ENCODE assay signal across 9 cellular contexts in the genomic region with DNA sequence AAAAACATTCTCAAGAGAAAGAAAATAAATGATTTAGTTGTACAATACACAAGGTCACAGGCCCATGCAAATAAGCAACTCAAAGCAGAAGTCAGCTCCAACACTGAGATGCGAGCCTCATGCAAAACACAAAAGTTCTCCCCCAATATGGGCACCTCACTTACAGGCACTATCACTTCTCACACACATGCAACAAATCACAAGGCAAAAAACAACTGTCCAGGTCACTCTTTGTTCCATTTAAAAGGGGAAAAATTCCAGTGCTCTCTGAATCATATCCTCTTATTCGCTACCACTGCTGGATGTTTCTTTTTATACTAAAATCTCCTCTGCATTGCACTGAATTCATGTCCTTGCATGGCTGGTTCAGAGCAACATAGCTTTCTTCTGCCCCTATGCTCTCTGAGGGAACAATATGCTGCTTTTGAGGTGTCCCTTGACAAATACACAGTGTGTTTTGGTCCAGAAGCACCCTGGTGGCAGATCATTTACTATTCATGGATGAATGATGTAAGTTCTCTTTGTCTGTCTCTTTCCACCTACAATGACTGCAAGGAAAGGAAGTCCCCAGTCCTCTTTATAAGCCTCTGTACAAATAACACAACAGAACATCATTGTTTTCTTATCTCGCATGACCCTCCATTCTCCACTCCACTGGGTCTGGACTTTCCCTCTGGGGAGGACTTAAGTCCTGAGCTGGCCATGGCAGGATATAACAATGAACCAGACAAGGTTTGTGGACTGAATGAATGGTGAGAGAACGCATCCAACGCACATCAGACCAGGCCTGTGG.
DNase-seq lines count a peak whose midpoint lies in the region; ATAC-seq and TF ChIP-seq lines count a peak whose summit lies in the region.
"Had no signal": no experiment of that assay in that cellular context is flagged by ENCODE, and none has a peak within 500 bp of the region (broad histone marks: within the 10 kb centered on the region; RNA-seq: fewer than 3 reads in every experiment).

No MANE protein-coding gene starts in this region.

- no peaks in the 10 kb centered on the region for H3K9me3 Mint-ChIP-seq in osteocyte (ENCODE audit: unreplicated experiment)

- H3K4me3 ChIP-seq in foreskin fibroblast (ENCODE audit: low read depth in 1 of 2, low read length in 2 of 2) = no peak overlapping the region
- H3K4me3 ChIP-seq: thoracic aorta had no signal

- CTCF ChIA-PET in GM10248 (lab: Yijun Ruan, JAX) = interaction anchor here (1.0 to 2.6 kb wide), 9 partner anchors 14 to 256 kb away, joined by 3 to 9 read pairs (median 4); no protein-coding TSS in a partner anchor

- TF ChIP-seq CTCF in GM10248 (IDR thresholded peaks at IDR 0.05; ENCODE audit: control extremely low read depth, extremely low read depth, low read depth, missing control alignments) = no peak
- no peak for TF ChIP-seq CTCF in foreskin fibroblast (IDR thresholded peaks at IDR 0.05; ENCODE audit: low read depth, low read length)
- no peak for TF ChIP-seq CTCF in osteocyte (IDR thresholded peaks at IDR 0.05)

- DNase-seq in GM10248 (ENCODE audit: extremely low spot score) = peak; percentile 27
- peak; percentile 23 to 56 for DNase-seq in foreskin fibroblast
- DNase-seq in SW 1271 (lab: John Stamatoyannopoulos, UW) = no peak
- DNase-seq in osteocyte (ENCODE audit: extremely low spot score, unreplicated experiment) = no peak
- no peak for DNase-seq in stimulated activated CD4-positive, alpha-beta T cell treated with anti-CD3 and anti-CD28 coated beads, Interleukin-12 subunit alpha, Interleukin-12 subunit beta, amount 100 ng/mL, for 4 hours
- DNase-seq in Kasumi-1 (lab: John Stamatoyannopoulos, UW) = no peak

- ATAC-seq in GM21526 (IDR thresholded peaks at IDR 0.05; ENCODE audit: low FRiP score, unreplicated experiment) = peak; percentile 46
- ATAC-seq in HG03575 (IDR thresholded peaks at IDR 0.05; ENCODE audit: extremely low read depth, insufficient number of reproducible peaks, low FRiP score, unreplicated experiment) = peak; percentile 41

- no peak overlapping the region for H3K27ac Mint-ChIP-seq in osteocyte (ENCODE audit: unreplicated experiment)

- peaks cover 2% of the 10 kb centered on the region for H3K36me3 Mint-ChIP-seq in osteocyte (ENCODE audit: unreplicated experiment)

- POLR2A ChIA-PET in GM10248 (lab: Yijun Ruan, JAX) = interaction anchor here (0.6 kb wide), 1 partner anchor 256 kb away, joined by 5 read pairs; no protein-coding TSS in a partner anchor

- H3K4me3 Mint-ChIP-seq in osteocyte (ENCODE audit: unreplicated experiment) = no peak overlapping the region

- H3K27me3 Mint-ChIP-seq in osteocyte (ENCODE audit: unreplicated experiment) = no peaks in the 10 kb centered on the region

- H3K4me1 Mint-ChIP-seq in osteocyte (ENCODE audit: unreplicated experiment) = peaks cover 3% of the 10 kb centered on the region

Comparison
In these comparisons a context has a peak if more than half of its experiments do, and no peak if none do; other contexts are left out.
1. DNase-seq: peak in GM10248 (single experiment) and foreskin fibroblast (2 of 2); none in SW 1271 (0 of 2), osteocyte (single experiment), stimulated activated CD4-positive, alpha-beta T cell treated with anti-CD3 and anti-CD28 coated beads, Interleukin-12 subunit alpha, Interleukin-12 subunit beta, amount 100 ng/mL, for 4 hours (single experiment) and Kasumi-1 (0 of 2).